In the genomic region with DNA sequence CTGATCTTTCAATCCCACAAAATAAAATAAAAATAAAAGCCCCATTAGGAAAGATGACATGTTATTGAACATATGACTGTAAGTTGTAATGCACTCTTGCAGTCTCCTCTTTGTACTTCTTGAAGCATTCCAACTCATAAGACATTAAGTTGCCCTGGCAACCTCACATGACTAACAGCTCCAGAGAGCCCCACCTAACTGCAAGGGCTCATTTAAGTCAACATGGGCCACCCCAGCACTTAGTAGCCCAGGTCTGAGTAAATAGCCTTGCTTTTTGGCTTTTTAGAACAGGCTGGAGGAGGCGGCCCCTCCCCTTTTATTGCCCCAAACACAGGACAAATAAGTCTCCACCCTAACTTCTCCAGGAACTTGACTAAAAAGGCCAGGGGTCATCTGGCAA, we compare ENCODE assay signal across 9 cellular contexts.
DNase-seq lines count a peak whose midpoint lies in the region; ATAC-seq and TF ChIP-seq lines count a peak whose summit lies in the region.
"Had no signal": no experiment of that assay in that cellular context is flagged by ENCODE, and none has a peak within 500 bp of the region (broad histone marks: within the 10 kb centered on the region; RNA-seq: fewer than 3 reads in every experiment).

No MANE protein-coding gene starts in this region.

- peak; percentile 9 for DNase-seq in stimulated activated CD4-positive, alpha-beta T cell treated with anti-CD3 and anti-CD28 coated beads, Interleukin-1b, Interleukin-23, amount 100 ng/mL, for 48 hours
- no peak for DNase-seq in stimulated activated CD4-positive, alpha-beta T cell treated with anti-CD3 and anti-CD28 coated beads, Interleukin-15, amount 100 ng/mL, for 24 hours
- DNase-seq in activated CD8-positive, alpha-beta T cell treated with anti-CD3 and anti-CD28 coated beads, Interleukin-2, amount 10 ng/mL, durations not matched to agents 7 days and 5 days = no peak
- DNase-seq in left cardiac atrium (peak; percentile 31), spleen (no peak), NCI-H345 (lab: John Stamatoyannopoulos, UW) (no peak)

- H3K36me3 ChIP-seq in spleen = no peaks in the 10 kb centered on the region

- TF ChIP-seq POLR2A in spleen (IDR thresholded peaks at IDR 0.05) = no peak

- 58 to 88% (median 64%) methylated on average over 1 of the region's 1 CpG for WGBS in spleen, 5 donors

- CTCF ChIA-PET in activated CD8-positive, alpha-beta T cell treated with anti-CD3 and anti-CD28 coated beads, Interleukin-2, amount 10 ng/mL, durations not matched to agents 7 days and 5 days (lab: Charles Lee) = interaction anchor here (0.8 kb wide), 1 partner anchor 630 kb away, joined by 3 read pairs; no protein-coding TSS in a partner anchor

- H3K4me1 ChIP-seq in spleen = peaks cover 19 to 68% (median 43%) of the 10 kb centered on the region in 6 donors

- no peak for TF ChIP-seq CTCF in spleen (IDR thresholded peaks at IDR 0.05 in 8 of 11, conservative IDR thresholded peaks at IDR 0.05 in 3 of 11)

- H3K27me3 ChIP-seq in spleen (replicated peaks in 1 of 7) = peaks cover 0 to 24% (median 5%) of the 10 kb centered on the region in 7 donors
- H3K27me3 ChIP-seq: body of pancreas had no signal

- H3K9me3 ChIP-seq in spleen = no peaks in the 10 kb centered on the region
- H3K9me3 ChIP-seq: body of pancreas had no signal

- H3K4me1 Mint-ChIP-seq in activated CD8-positive, alpha-beta T cell treated with anti-CD3 and anti-CD28 coated beads, Interleukin-2, amount 10 ng/mL, durations not matched to agents 7 days and 5 days (ENCODE audit: low read depth) = peaks cover 33% of the 10 kb centered on the region

- H3K36me3 Mint-ChIP-seq in activated CD8-positive, alpha-beta T cell treated with anti-CD3 and anti-CD28 coated beads, Interleukin-2, amount 10 ng/mL, durations not matched to agents 7 days and 5 days (ENCODE audit: low read depth) = no peaks in the 10 kb centered on the region

- H3K27me3 Mint-ChIP-seq in activated CD8-positive, alpha-beta T cell treated with anti-CD3 and anti-CD28 coated beads, Interleukin-2, amount 10 ng/mL, durations not matched to agents 7 days and 5 days (ENCODE audit: low read depth) = peaks cover 62% of the 10 kb centered on the region

- POLR2A ChIA-PET in activated CD8-positive, alpha-beta T cell treated with anti-CD3 and anti-CD28 coated beads, Interleukin-2, amount 10 ng/mL, durations not matched to agents 7 days and 5 days (lab: Charles Lee) = interaction anchor here (1.4 kb wide), 1 partner anchor 15 kb away, joined by 5 read pairs; no protein-coding TSS in a partner anchor

- H3K4me3 Mint-ChIP-seq in activated CD8-positive, alpha-beta T cell treated with anti-CD3 and anti-CD28 coated beads, Interleukin-2, amount 10 ng/mL, durations not matched to agents 7 days and 5 days = no peak overlapping the region

- peak; percentile 37 for ATAC-seq in activated CD8-positive, alpha-beta T cell treated with anti-CD3 and anti-CD28 coated beads, Interleukin-2, amount 10 ng/mL, durations not matched to agents 7 days and 5 days
- ATAC-seq in left cardiac atrium (peak in 1 of 2 donors; percentile 68), GM21528 (IDR thresholded peaks at IDR 0.05; ENCODE audit: low FRiP score, unreplicated experiment) (no peak), GM21423 (IDR thresholded peaks at IDR 0.05; ENCODE audit: unreplicated experiment) (no peak)
- ATAC-seq: body of pancreas had no signal

- peak overlapping the region in 7 of 8 donors; percentile 14 to 79 (median 67) for H3K27ac ChIP-seq in spleen

- H3K9me3 Mint-ChIP-seq in activated CD8-positive, alpha-beta T cell treated with anti-CD3 and anti-CD28 coated beads, Interleukin-2, amount 10 ng/mL, durations not matched to agents 7 days and 5 days (ENCODE audit: insufficient read depth) = no peaks in the 10 kb centered on the region

- no peak overlapping the region for H3K27ac Mint-ChIP-seq in activated CD8-positive, alpha-beta T cell treated with anti-CD3 and anti-CD28 coated beads, Interleukin-2, amount 10 ng/mL, durations not matched to agents 7 days and 5 days

- intact Hi-C loops in left cardiac atrium (cut with DNase I) (no loop called here), spleen (cut with DNase I; ENCODE audit: low total_unique reads) (no loop called here)

- peak overlapping the region in 2 of 8 donors; percentile 2 to 38 for H3K4me3 ChIP-seq in spleen
- H3K4me3 ChIP-seq: body of pancreas had no signal

Comparison
In these comparisons a context has a peak if more than half of its experiments do, and no peak if none do; other contexts are left out.
1. DNase-seq: peak in stimulated activated CD4-positive, alpha-beta T cell treated with anti-CD3 and anti-CD28 coated beads, Interleukin-1b, Interleukin-23, amount 100 ng/mL, for 48 hours (single experiment) and left cardiac atrium (single experiment); none in stimulated activated CD4-positive, alpha-beta T cell treated with anti-CD3 and anti-CD28 coated beads, Interleukin-15, amount 100 ng/mL, for 24 hours (single experiment), activated CD8-positive, alpha-beta T cell treated with anti-CD3 and anti-CD28 coated beads, Interleukin-2, amount 10 ng/mL, durations not matched to agents 7 days and 5 days (single experiment), spleen (single experiment) and NCI-H345 (single experiment).